In the genomic region with DNA sequence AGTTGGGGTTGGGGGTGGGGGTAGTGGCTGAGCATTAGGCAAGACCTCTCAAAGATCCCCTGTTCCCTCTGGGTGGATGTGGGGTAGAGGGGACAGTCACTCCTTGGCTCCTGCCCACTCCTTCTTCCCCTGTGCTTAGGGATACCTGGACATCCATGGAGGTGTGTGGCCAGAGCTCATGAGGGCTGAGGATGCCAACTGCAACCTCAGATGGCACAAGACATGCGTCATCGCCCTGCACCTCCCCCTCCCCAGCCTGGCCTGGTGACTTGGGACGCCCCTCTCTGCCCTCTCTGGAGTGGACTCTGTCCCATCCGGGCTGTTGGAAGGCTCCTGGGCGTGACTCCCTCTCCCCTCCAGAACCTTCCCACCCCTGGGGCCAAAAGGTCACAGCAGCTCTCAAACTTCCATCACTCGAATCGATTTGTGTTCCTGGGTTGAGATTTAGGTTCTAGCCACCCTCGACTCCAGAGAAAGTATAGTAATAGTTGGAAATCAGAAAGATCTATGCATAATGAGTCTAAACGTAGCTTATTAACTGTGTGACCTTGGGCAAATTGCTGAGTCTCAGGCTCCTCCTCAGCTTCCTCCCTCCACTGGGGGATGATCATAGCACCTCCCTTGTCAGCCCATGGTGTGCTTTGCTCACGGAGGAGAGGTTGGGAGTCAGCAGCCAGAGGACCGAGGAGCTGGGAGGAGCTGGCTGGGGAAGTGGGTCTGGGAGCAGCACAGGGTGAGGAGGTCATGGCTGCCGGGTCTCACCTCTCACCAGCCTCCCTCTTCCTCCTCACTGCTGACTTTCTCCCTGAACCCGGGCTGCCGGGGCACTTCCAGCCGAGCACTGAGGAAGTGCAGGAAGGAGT, we compare ENCODE assay signal across 2 cellular contexts.
TF ChIP-seq lines count a peak whose summit lies in the region.

No MANE protein-coding gene starts in this region.

TF ChIP-seq in GM12891, 5 proteins besides CTCF, POLR2A, EP300 and RAD21:
- TF ChIP-seq POU2F2 (IDR thresholded peaks at IDR 0.05; ENCODE audit: low read depth, low read length), result no peak
- no peak for TF ChIP-seq SPI1 (IDR thresholded peaks at IDR 0.05; ENCODE audit: low read depth, low read length)
- no peak for TF ChIP-seq PAX5 (IDR thresholded peaks at IDR 0.05; ENCODE audit: insufficient read depth, low read length, severe bottlenecking)
- 0 out of 2 replicates have a peak, but pooled peaks have one; percentile 26 for TF ChIP-seq POLR2AphosphoS5 (IDR thresholded peaks at IDR 0.05; ENCODE audit: low read depth, low read length)
- no peak for TF ChIP-seq TAF1 (IDR thresholded peaks at IDR 0.05; ENCODE audit: low read depth, low read length)

TF ChIP-seq in GM12878, 131 proteins besides CTCF, POLR2A, EP300 and RAD21:
- TF ChIP-seq ESRRA (IDR thresholded peaks at IDR 0.05; ENCODE audit: low read length) (peak; percentile 63; the same call in 1 of the 2 replicates), HDGF (IDR thresholded peaks at IDR 0.05) (peak; percentile 63; the same call in 1 of the 2 replicates), NR2F1 (conservative IDR thresholded peaks at IDR 0.05) (peak; percentile 93), IKZF2 (IDR thresholded peaks at IDR 0.05) (0 out of 4 replicates have a peak, but pooled peaks of 1 of the 2 experiments have one; percentile 0)
- TF ChIP-seq, protein P1, sequence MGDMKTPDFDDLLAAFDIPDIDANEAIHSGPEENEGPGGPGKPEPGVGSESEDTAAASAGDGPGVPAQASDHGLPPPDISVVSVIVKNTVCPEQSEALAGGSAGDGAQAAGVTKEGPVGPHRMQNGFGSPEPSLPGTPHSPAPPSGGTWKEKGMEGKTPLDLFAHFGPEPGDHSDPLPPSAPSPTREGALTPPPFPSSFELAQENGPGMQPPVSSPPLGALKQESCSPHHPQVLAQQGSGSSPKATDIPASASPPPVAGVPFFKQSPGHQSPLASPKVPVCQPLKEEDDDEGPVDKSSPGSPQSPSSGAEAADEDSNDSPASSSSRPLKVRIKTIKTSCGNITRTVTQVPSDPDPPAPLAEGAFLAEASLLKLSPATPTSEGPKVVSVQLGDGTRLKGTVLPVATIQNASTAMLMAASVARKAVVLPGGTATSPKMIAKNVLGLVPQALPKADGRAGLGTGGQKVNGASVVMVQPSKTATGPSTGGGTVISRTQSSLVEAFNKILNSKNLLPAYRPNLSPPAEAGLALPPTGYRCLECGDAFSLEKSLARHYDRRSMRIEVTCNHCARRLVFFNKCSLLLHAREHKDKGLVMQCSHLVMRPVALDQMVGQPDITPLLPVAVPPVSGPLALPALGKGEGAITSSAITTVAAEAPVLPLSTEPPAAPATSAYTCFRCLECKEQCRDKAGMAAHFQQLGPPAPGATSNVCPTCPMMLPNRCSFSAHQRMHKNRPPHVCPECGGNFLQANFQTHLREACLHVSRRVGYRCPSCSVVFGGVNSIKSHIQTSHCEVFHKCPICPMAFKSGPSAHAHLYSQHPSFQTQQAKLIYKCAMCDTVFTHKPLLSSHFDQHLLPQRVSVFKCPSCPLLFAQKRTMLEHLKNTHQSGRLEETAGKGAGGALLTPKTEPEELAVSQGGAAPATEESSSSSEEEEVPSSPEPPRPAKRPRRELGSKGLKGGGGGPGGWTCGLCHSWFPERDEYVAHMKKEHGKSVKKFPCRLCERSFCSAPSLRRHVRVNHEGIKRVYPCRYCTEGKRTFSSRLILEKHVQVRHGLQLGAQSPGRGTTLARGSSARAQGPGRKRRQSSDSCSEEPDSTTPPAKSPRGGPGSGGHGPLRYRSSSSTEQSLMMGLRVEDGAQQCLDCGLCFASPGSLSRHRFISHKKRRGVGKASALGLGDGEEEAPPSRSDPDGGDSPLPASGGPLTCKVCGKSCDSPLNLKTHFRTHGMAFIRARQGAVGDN (IDR thresholded peaks at IDR 0.05), result 0 out of 2 replicates have a peak, but pooled peaks have one; percentile 20
- TF ChIP-seq, protein P2, sequence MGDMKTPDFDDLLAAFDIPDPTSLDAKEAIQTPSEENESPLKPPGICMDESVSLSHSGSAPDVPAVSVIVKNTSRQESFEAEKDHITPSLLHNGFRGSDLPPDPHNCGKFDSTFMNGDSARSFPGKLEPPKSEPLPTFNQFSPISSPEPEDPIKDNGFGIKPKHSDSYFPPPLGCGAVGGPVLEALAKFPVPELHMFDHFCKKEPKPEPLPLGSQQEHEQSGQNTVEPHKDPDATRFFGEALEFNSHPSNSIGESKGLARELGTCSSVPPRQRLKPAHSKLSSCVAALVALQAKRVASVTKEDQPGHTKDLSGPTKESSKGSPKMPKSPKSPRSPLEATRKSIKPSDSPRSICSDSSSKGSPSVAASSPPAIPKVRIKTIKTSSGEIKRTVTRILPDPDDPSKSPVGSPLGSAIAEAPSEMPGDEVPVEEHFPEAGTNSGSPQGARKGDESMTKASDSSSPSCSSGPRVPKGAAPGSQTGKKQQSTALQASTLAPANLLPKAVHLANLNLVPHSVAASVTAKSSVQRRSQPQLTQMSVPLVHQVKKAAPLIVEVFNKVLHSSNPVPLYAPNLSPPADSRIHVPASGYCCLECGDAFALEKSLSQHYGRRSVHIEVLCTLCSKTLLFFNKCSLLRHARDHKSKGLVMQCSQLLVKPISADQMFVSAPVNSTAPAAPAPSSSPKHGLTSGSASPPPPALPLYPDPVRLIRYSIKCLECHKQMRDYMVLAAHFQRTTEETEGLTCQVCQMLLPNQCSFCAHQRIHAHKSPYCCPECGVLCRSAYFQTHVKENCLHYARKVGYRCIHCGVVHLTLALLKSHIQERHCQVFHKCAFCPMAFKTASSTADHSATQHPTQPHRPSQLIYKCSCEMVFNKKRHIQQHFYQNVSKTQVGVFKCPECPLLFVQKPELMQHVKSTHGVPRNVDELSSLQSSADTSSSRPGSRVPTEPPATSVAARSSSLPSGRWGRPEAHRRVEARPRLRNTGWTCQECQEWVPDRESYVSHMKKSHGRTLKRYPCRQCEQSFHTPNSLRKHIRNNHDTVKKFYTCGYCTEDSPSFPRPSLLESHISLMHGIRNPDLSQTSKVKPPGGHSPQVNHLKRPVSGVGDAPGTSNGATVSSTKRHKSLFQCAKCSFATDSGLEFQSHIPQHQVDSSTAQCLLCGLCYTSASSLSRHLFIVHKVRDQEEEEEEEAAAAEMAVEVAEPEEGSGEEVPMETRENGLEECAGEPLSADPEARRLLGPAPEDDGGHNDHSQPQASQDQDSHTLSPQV (IDR thresholded peaks at IDR 0.05), result no peak
